In genomic region chr22:29268511-29269229, GRCh38 we compare ENCODE assay signal across 8 cellular contexts. TPM values are rescaled to one million over a fixed set of nuclear protein-coding genes. Genes with fewer than 3 reads are reported as not detected.
DNase-seq lines count a peak whose midpoint lies in the region; ATAC-seq, FAIRE-seq and TF ChIP-seq lines count a peak whose summit lies in the region.

No MANE protein-coding gene starts in this region.

- intact Hi-C loops in head of caudate nucleus (cut with DNase I) = loop anchor here (5.0 kb wide), 1 partner anchor 39 kb away; the partner anchor contains the start of gene GAS2L1

- H3K4me2 ChIP-seq in OCI-LY3 (ENCODE audit: low read length) = peak overlapping the region; percentile 93

- peak overlapping the region; percentile 87 for H3K27ac ChIP-seq in OCI-LY3 (ENCODE audit: low read length)

- ATAC-seq in HG02973 (IDR thresholded peaks at IDR 0.05; ENCODE audit: unreplicated experiment) = peak; percentile 17
- peak; percentile 36 for ATAC-seq in omental fat pad (ENCODE audit: low FRiP score)

- peaks cover 31% of the 10 kb centered on the region for H3K4me1 ChIP-seq in OCI-LY3 (ENCODE audit: low read length)

- peak; percentile 62 for DNase-seq in NCI-H82 (lab: John Stamatoyannopoulos, UW)
- DNase-seq in NCI-H82 treated with DMSO at 0.1 percent for 48 hours (lab: John Stamatoyannopoulos, UW; ENCODE audit: unreplicated experiment) = no peak
- DNase-seq in activated naive CD8-positive, alpha-beta T cell treated with anti-CD3 and anti-CD28 coated beads for 36 hours = peak; percentile 47
- DNase-seq in head of caudate nucleus = peak in 40 of 42 donors; percentile 30 to 85 (median 63)
- no peak for DNase-seq in omental fat pad (ENCODE audit: low spot score)
- no peak for DNase-seq in HTR-8/SVneo (ENCODE audit: insufficient read length, low spot score)

- peak overlapping the region; percentile 81 for H3K4me3 ChIP-seq in OCI-LY3 (ENCODE audit: low read length)

- peaks cover 55% of the 10 kb centered on the region for H3K36me3 Mint-ChIP-seq in activated naive CD8-positive, alpha-beta T cell treated with anti-CD3 and anti-CD28 coated beads for 36 hours

- no peak for TF ChIP-seq CTCF in OCI-LY3 (IDR thresholded peaks at IDR 0.05; ENCODE audit: low read depth, low read length)
- no peak for TF ChIP-seq CTCF in omental fat pad (IDR thresholded peaks at IDR 0.05)

- peaks cover 5% of the 10 kb centered on the region for H3K27me3 Mint-ChIP-seq in activated naive CD8-positive, alpha-beta T cell treated with anti-CD3 and anti-CD28 coated beads for 36 hours

- H3K27me3 ChIP-seq in OCI-LY3 (ENCODE audit: low read depth, low read length) = no peaks in the 10 kb centered on the region

- no peak for FAIRE-seq in HTR-8/SVneo (lab: Jason Lieb, UNC)

- H3K4me3 Mint-ChIP-seq in activated naive CD8-positive, alpha-beta T cell treated with anti-CD3 and anti-CD28 coated beads for 36 hours = peak overlapping the region; percentile 95

- H3K4me1 Mint-ChIP-seq in activated naive CD8-positive, alpha-beta T cell treated with anti-CD3 and anti-CD28 coated beads for 36 hours = peaks cover 52% of the 10 kb centered on the region

- peak overlapping the region; percentile 100 for H3K27ac Mint-ChIP-seq in activated naive CD8-positive, alpha-beta T cell treated with anti-CD3 and anti-CD28 coated beads for 36 hours

- H4K20me1 ChIP-seq in OCI-LY3 (ENCODE audit: insufficient read depth, low read length) = peaks cover 49% of the 10 kb centered on the region

- no peaks in the 10 kb centered on the region for H3K9me3 Mint-ChIP-seq in activated naive CD8-positive, alpha-beta T cell treated with anti-CD3 and anti-CD28 coated beads for 36 hours

- no peak overlapping the region for H2AFZ ChIP-seq in OCI-LY3 (ENCODE audit: low read depth, low read length)

- peaks cover 85% of the 10 kb centered on the region for H3K79me2 ChIP-seq in OCI-LY3 (ENCODE audit: low read length)

- H3K36me3 ChIP-seq in OCI-LY3 (replicated peaks; ENCODE audit: low read depth, low read length) = peaks cover 68% of the 10 kb centered on the region

- H3K9me3 ChIP-seq in OCI-LY3 (ENCODE audit: insufficient read depth, low read length) = no peaks in the 10 kb centered on the region

- H3K9ac ChIP-seq in OCI-LY3 (ENCODE audit: low read length) = peak overlapping the region; percentile 99

RNA-seq across cellular contexts. Expression of gene EWSR1, which starts 0.6 kb away (rescaled TPM):
- total RNA-seq in activated naive CD8-positive, alpha-beta T cell treated with anti-CD3 and anti-CD28 coated beads for 36 hours = 100 to 1,000 TPM; 369 to 377 TPM
- 100 to 1,000 TPM; 190 to 274 (median 202) TPM for total RNA-seq in omental fat pad

RNA-seq across cellular contexts. Expression of gene RHBDD3, which starts 0.9 kb away (rescaled TPM):
- 10 to 100 TPM; 32.4 to 33.1 TPM for total RNA-seq in activated naive CD8-positive, alpha-beta T cell treated with anti-CD3 and anti-CD28 coated beads for 36 hours
- total RNA-seq in omental fat pad = 10 to 100 TPM; 15.0 to 30.8 (median 25.4) TPM

RNA-seq across cellular contexts. Expression of gene GAS2L1, which starts 37.8 kb away (rescaled TPM):
- total RNA-seq in activated naive CD8-positive, alpha-beta T cell treated with anti-CD3 and anti-CD28 coated beads for 36 hours = 1 to 10 TPM; 1.1 to 1.4 TPM
- total RNA-seq in omental fat pad = 10 to 100 TPM; 13.4 to 29.0 (median 22.7) TPM

RNA-seq across cellular contexts. Expression of gene RASL10A, which starts 46.8 kb away (rescaled TPM):
- under 1 TPM in 1 of 2 experiments, not detected in 1; 0.58 TPM for total RNA-seq in activated naive CD8-positive, alpha-beta T cell treated with anti-CD3 and anti-CD28 coated beads for 36 hours
- total RNA-seq in omental fat pad = 1 to 10 TPM in 2 of 4 donors, under 1 TPM in 1, not detected in 1; 0.56 to 2.6 (median 1.5) TPM

Comparison
In these comparisons a context has a peak if more than half of its experiments do, and no peak if none do; other contexts are left out.
1. DNase-seq: peak in NCI-H82 (single experiment), activated naive CD8-positive, alpha-beta T cell treated with anti-CD3 and anti-CD28 coated beads for 36 hours (single experiment) and head of caudate nucleus (40 of 42); none in NCI-H82 treated with DMSO at 0.1 percent for 48 hours (single experiment), omental fat pad (single experiment) and HTR-8/SVneo (single experiment).
2. RNA of gene GAS2L1, which starts 37.8 kb away (total RNA-seq): 13.4 to 29.0 TPM in omental fat pad; 1.1 to 1.4 TPM in activated naive CD8-positive, alpha-beta T cell treated with anti-CD3 and anti-CD28 coated beads for 36 hours; every median in the first group is over 4 times any median in the second.